15 cellular contexts compared by ENCODE assay signal in the genomic region with DNA sequence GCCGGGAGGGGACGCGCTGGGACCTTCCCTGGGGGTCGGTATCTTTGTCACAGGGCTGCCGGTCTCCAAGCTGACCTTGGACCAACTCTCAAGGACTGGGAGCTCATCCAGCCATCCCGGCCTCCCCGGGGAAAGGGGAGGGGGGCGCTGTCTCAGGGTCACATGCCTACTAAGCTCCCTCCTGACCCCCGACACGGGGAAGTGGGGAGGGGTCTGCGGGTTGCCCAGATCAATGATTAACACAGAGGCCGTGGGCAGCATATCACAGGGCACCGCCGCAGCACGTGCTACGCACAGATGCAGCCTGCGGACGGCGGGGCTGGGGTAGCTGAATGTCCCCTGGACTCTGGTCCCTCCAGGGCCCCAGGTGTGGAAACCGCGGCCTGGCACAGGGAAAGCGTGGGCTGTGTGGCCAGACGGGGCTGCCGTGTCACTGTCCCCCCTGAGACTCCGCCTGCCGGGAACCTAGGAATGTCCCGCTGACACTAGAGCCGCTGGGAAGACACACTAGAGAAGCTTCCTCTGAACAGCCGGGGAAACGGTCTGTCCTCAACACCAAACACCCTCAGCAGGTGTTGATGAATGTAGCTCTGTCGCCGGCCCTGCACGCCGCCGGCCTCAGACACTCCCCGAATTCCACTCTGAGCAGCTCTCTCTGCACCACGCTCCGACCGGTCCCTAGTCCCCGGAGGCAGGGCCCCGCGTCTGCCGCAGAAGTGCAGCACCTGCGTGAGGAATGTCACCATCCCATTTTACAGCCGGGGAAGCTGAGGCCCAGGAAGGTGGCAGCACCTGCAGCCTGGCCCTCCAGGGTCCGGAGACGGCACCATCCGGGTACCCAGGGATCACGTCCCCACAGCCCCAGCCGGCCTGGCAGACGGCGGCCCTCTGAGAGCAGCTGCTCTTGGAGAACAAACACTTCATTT. TPM values are rescaled to one million over a fixed set of nuclear protein-coding genes. Genes with fewer than 3 reads are reported as not detected.
"Had no signal": no experiment of that assay in that cellular context is flagged by ENCODE, and none has a peak within 500 bp of the region (broad histone marks: within the 10 kb centered on the region; RNA-seq: fewer than 3 reads in every experiment).

No MANE protein-coding gene starts in this region.

- H3K27ac ChIP-seq: stomach, testis had no signal

- H3K4me3 ChIP-seq: smooth muscle cell, stomach, testis had no signal

- H3K9me3 ChIP-seq: stomach, testis had no signal

- DNase-seq: activated CD4-positive, alpha-beta T cell treated with anti-CD3 and anti-CD28 coated beads for 48 hours; activated CD8-positive, alpha-beta T cell treated with anti-CD3 and anti-CD28 coated beads for 36 hours; activated effector memory CD4-positive, alpha-beta T cell treated with Interleukin-2 at 50 U/mL for 16 hours; activated naive CD4-positive, alpha-beta T cell treated with anti-CD3 and anti-CD28 coated beads, Interleukin-2, amount 50 U/mL, for 16 hours; activated T-cell treated with anti-CD3 and anti-CD28 coated beads, Interleukin-2, amount 50 U/mL, for 4 hours; hypothalamus; kidney glomerular epithelial cell; stimulated activated CD4-positive, alpha-beta T cell treated with anti-CD3 and anti-CD28 coated beads, Interleukin-4, amount 100 ng/mL, for 4 hours; stimulated activated CD8-positive, alpha-beta memory T cell treated with anti-CD3 and anti-CD28 coated beads, Interleukin-4, amount 100 ng/mL, for 48 hours; stomach; T-helper 2 cell; testis had no signal

- H3K4me2 ChIP-seq: smooth muscle cell had no signal

- H3K27me3 ChIP-seq: testis had no signal

- H3K4me1 ChIP-seq: testis had no signal

- ATAC-seq: activated CD8-positive, alpha-beta T cell treated with anti-CD3 and anti-CD28 coated beads for 36 hours; activated T-cell treated with anti-CD3 and anti-CD28 coated beads, Interleukin-2, amount 50 U/mL, for 4 hours; esophagus mucosa; naive thymus-derived CD8-positive, alpha-beta T cell had no signal

RNA-seq across cellular contexts. Expression of a gene that starts 33.3 kb away (rescaled TPM):
- polyA plus RNA-seq: naive thymus-derived CD8-positive, alpha-beta T cell had no signal
